ENCODE assay signal across 21 cellular contexts in genomic region chr13:93522486-93522885, GRCh38.
DNase-seq lines count a peak whose midpoint lies in the region; ATAC-seq, FAIRE-seq and TF ChIP-seq lines count a peak whose summit lies in the region.
"Had no signal": no experiment of that assay in that cellular context is flagged by ENCODE, and none has a peak within 500 bp of the region (broad histone marks: within the 10 kb centered on the region; RNA-seq: fewer than 3 reads in every experiment).

No MANE protein-coding gene starts in this region.

- no peaks in the 10 kb centered on the region for H3K36me3 ChIP-seq in astrocyte (ENCODE audit: insufficient read depth, low read length)
- H3K36me3 ChIP-seq: adrenal gland, BLaER1 had no signal

- H3K4me2 ChIP-seq in astrocyte (ENCODE audit: low read length), result no peak overlapping the region
- H3K4me2 ChIP-seq: BLaER1, hepatocyte, SK-N-SH had no signal

- H3K27me3 ChIP-seq in astrocyte (ENCODE audit: insufficient read depth, low read length), result no peaks in the 10 kb centered on the region
- H3K27me3 ChIP-seq: adrenal gland, BLaER1, hepatocyte had no signal

- no peak overlapping the region for H3K4me3 Mint-ChIP-seq in activated naive CD4-positive, alpha-beta T cell treated with anti-CD3 and anti-CD28 coated beads, Interleukin-2, amount 50 U/mL, for 24 hours
- H3K4me3 Mint-ChIP-seq in astrocyte (ENCODE audit: unreplicated experiment) (no peak overlapping the region), type B pancreatic cell (no peak overlapping the region)

- no peak overlapping the region for H2AFZ ChIP-seq in astrocyte (ENCODE audit: low read depth, low read length)
- H2AFZ ChIP-seq: hepatocyte had no signal

- H3K27ac Mint-ChIP-seq in activated naive CD4-positive, alpha-beta T cell treated with anti-CD3 and anti-CD28 coated beads, Interleukin-2, amount 50 U/mL, for 24 hours, result peak overlapping the region; percentile 43
- H3K27ac Mint-ChIP-seq in astrocyte (ENCODE audit: unreplicated experiment) (no peak overlapping the region), type B pancreatic cell (no peak overlapping the region)

- H3K4me3 ChIP-seq in astrocyte (ENCODE audit: insufficient read depth, low read depth, low read length), result no peak overlapping the region
- H3K4me3 ChIP-seq: adrenal gland, BLaER1, hepatocyte, K562, lung had no signal

- no peaks in the 10 kb centered on the region for H3K4me1 Mint-ChIP-seq in activated naive CD4-positive, alpha-beta T cell treated with anti-CD3 and anti-CD28 coated beads, Interleukin-2, amount 50 U/mL, for 24 hours
- H3K4me1 Mint-ChIP-seq in astrocyte (ENCODE audit: low read depth, unreplicated experiment) (peaks cover 9% of the 10 kb centered on the region), type B pancreatic cell (ENCODE audit: unreplicated experiment) (peaks cover 8% of the 10 kb centered on the region)

- no peaks in the 10 kb centered on the region for H3K9me3 ChIP-seq in astrocyte (ENCODE audit: insufficient read depth, low read depth, low read length)
- H3K9me3 ChIP-seq: adrenal gland, BLaER1, Caco-2, SK-N-SH had no signal

- no peaks in the 10 kb centered on the region for H3K36me3 Mint-ChIP-seq in activated naive CD4-positive, alpha-beta T cell treated with anti-CD3 and anti-CD28 coated beads, Interleukin-2, amount 50 U/mL, for 24 hours
- no peaks in the 10 kb centered on the region for H3K36me3 Mint-ChIP-seq in astrocyte (ENCODE audit: low read depth, unreplicated experiment)
- H3K36me3 Mint-ChIP-seq in type B pancreatic cell, result no peaks in the 10 kb centered on the region

- peak; percentile 37 for FAIRE-seq in astrocyte (lab: Jason Lieb, UNC)
- FAIRE-seq: K562 had no signal

- TF ChIP-seq CTCF in astrocyte (IDR thresholded peaks at IDR 0.05; ENCODE audit: insufficient read depth, low read depth, low read length) (no peak), type B pancreatic cell (conservative IDR thresholded peaks at IDR 0.05) (no peak)

- no peaks in the 10 kb centered on the region for H3K4me1 ChIP-seq in astrocyte (ENCODE audit: insufficient read depth, low read length)
- H3K4me1 ChIP-seq: adrenal gland, BLaER1, Caco-2 had no signal

- no peaks in the 10 kb centered on the region for H3K79me2 ChIP-seq in astrocyte (ENCODE audit: insufficient read depth, low read length)

- no peak for ATAC-seq in GM18517 (IDR thresholded peaks at IDR 0.05; ENCODE audit: unreplicated experiment)
- ATAC-seq: K562 had no signal

- H3K27me3 Mint-ChIP-seq in activated naive CD4-positive, alpha-beta T cell treated with anti-CD3 and anti-CD28 coated beads, Interleukin-2, amount 50 U/mL, for 24 hours, result peaks cover 1% of the 10 kb centered on the region
- H3K27me3 Mint-ChIP-seq in astrocyte (ENCODE audit: low read depth, unreplicated experiment) (no peaks in the 10 kb centered on the region), type B pancreatic cell (no peaks in the 10 kb centered on the region)

- H3K9ac ChIP-seq in astrocyte (ENCODE audit: low read length), result no peak overlapping the region
- H3K9ac ChIP-seq: BLaER1, SK-N-SH had no signal

- peaks cover 14% of the 10 kb centered on the region for H4K20me1 ChIP-seq in astrocyte (ENCODE audit: insufficient read depth, low read length)
- H4K20me1 ChIP-seq: BLaER1 had no signal

- no peak overlapping the region for H3K27ac ChIP-seq in astrocyte (ENCODE audit: low read depth, low read length)
- H3K27ac ChIP-seq: 22Rv1, adrenal gland, BLaER1, hepatocyte had no signal

- no peaks in the 10 kb centered on the region for H3K9me3 Mint-ChIP-seq in activated naive CD4-positive, alpha-beta T cell treated with anti-CD3 and anti-CD28 coated beads, Interleukin-2, amount 50 U/mL, for 24 hours
- H3K9me3 Mint-ChIP-seq in astrocyte (ENCODE audit: unreplicated experiment), result no peaks in the 10 kb centered on the region
- H3K9me3 Mint-ChIP-seq in type B pancreatic cell, result no peaks in the 10 kb centered on the region

- no peak for DNase-seq in activated naive CD4-positive, alpha-beta T cell treated with Interleukin-2 at 50 U/mL for 16 hours
- peak; percentile 59 for DNase-seq in astrocyte (ENCODE audit: low read depth)
- peak; percentile 22 for DNase-seq in iris pigment epithelial cell (ENCODE audit: low read depth)
- no peak for DNase-seq in MV-4-11 (lab: John Stamatoyannopoulos, UW)
- no peak for DNase-seq in NOMO-1 treated with dmso at 0.1 percent for 144 hours (lab: John Stamatoyannopoulos, UW; ENCODE audit: unreplicated experiment)
- no peak for DNase-seq in type B pancreatic cell (ENCODE audit: extremely low spot score, unreplicated experiment)
- DNase-seq: activated CD4-positive, alpha-beta T cell treated with anti-CD3 and anti-CD28 coated beads, Interleukin-2, amount 50 U/mL, for 4 hours; activated effector memory CD4-positive, alpha-beta T cell treated with anti-CD3 and anti-CD28 coated beads, Interleukin-2, amount 50 U/mL, for 16 hours; adrenal gland; Caco-2; effector memory CD4-positive, alpha-beta T cell; NCI-H1092 treated with DMSO at 0.1 percent for 48 hours; NCI-H2081; SK-N-SH had no signal

Comparison
In these comparisons a context has a peak if more than half of its experiments do, and no peak if none do; other contexts are left out.
1. DNase-seq: peak in astrocyte (single experiment) and iris pigment epithelial cell (single experiment); none in activated naive CD4-positive, alpha-beta T cell treated with Interleukin-2 at 50 U/mL for 16 hours (single experiment), MV-4-11 (single experiment), NOMO-1 treated with dmso at 0.1 percent for 144 hours (single experiment) and type B pancreatic cell (single experiment).